In genomic region chr5:98498028-98498427, GRCh38 we compare ENCODE assay signal across 30 cellular contexts.
"Had no signal": no experiment of that assay in that cellular context is flagged by ENCODE, and none has a peak within 500 bp of the region (broad histone marks: within the 10 kb centered on the region; RNA-seq: fewer than 3 reads in every experiment).

No MANE protein-coding gene starts in this region.

- ATAC-seq: activated CD4-positive, alpha-beta T cell treated with anti-CD3 and anti-CD28 coated beads for 36 hours; activated T-cell treated with anti-CD3 and anti-CD28 coated beads, Interleukin-2, amount 50 U/mL, for 72 hours; SK-N-SH treated with all-trans-retinoic acid at 6 μM for 48 hours had no signal

- H3K27ac ChIP-seq: brain microvascular endothelial cell, cardiac muscle cell, KMS-11, Peyer's patch, RWPE1, SJSA1, VCaP had no signal

- H3K9me3 ChIP-seq: MG63, Peyer's patch, SJSA1 had no signal

- DNase-seq: activated CD4-positive, alpha-beta memory T cell treated with anti-CD3 and anti-CD28 coated beads, Interleukin-2, amount 10 ng/mL, durations not matched to agents 7 days and 5 days; activated CD4-positive, alpha-beta T cell treated with anti-CD3 and anti-CD28 coated beads for 36 hours; activated CD4-positive, alpha-beta T cell treated with anti-CD3 and anti-CD28 coated beads, Interleukin-2, amount 50 U/mL, for 1 hour; activated gamma-delta T cell treated with Interleukin-2 at 50 U/mL for 16 hours; activated naive CD4-positive, alpha-beta T cell treated with anti-CD3 and anti-CD28 coated beads, Interleukin-2, amount 10 ng/mL, durations not matched to agents 7 days and 5 days; activated naive CD8-positive, alpha-beta T cell treated with anti-CD3 and anti-CD28 coated beads for 36 hours; activated T-cell treated with anti-CD3 and anti-CD28 coated beads for 4 hours; activated T-cell treated with anti-CD3 and anti-CD28 coated beads, Interleukin-2, amount 50 U/mL, for 72 hours; brain microvascular endothelial cell; MG63; MV-4-11; NCI-H1092 treated with DMSO at 0.1 percent for 48 hours; NCI-H1417 treated with DMSO at 0.1 percent for 48 hours; NCI-H1694; NCI-H2029; NCI-H2107; NCI-H2171 treated with DMSO at 0.1 percent for 48 hours; NCI-H226; NCI-H510A; NCI-H526 treated with DMSO at 0.1 percent for 48 hours; NCI-H82; Peyer's patch; Right ventricle myocardium superior; SW 1271 had no signal

- H3K4me1 ChIP-seq: SJSA1 had no signal

- H3K36me3 ChIP-seq: brain microvascular endothelial cell, cardiac muscle cell, MG63, Peyer's patch, SJSA1 had no signal

- H3K4me3 ChIP-seq: cardiac muscle cell, MG63, Peyer's patch, SJSA1 had no signal

- H3K27me3 ChIP-seq: brain microvascular endothelial cell, cardiac muscle cell, MG63, Peyer's patch, SJSA1 had no signal
